Comparison of ENCODE assay signal across 1 cellular context in the genomic region with DNA sequence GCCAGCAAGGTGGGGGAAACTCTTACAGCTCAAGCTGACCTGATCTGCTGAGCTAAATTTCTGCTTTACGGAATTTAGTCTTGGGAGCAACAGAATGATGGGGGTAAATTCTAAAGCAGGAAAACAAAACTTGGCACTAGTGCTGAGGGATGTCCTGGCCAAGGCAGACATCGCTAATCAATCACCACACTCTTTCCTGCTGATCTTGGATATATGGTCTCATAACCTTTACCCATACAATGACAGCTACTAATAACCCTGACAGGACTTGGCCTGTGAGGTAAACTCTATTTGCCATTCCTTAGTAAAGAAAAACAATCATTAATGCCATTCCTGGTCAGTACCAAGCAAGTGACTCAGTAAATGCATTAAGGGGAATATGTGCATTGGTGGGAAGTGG.
TF ChIP-seq lines count a peak whose summit lies in the region.

No MANE protein-coding gene starts in this region.

TF ChIP-seq in K562, 482 proteins besides CTCF, POLR2A, EP300 and RAD21:
- TF ChIP-seq, protein P1, sequence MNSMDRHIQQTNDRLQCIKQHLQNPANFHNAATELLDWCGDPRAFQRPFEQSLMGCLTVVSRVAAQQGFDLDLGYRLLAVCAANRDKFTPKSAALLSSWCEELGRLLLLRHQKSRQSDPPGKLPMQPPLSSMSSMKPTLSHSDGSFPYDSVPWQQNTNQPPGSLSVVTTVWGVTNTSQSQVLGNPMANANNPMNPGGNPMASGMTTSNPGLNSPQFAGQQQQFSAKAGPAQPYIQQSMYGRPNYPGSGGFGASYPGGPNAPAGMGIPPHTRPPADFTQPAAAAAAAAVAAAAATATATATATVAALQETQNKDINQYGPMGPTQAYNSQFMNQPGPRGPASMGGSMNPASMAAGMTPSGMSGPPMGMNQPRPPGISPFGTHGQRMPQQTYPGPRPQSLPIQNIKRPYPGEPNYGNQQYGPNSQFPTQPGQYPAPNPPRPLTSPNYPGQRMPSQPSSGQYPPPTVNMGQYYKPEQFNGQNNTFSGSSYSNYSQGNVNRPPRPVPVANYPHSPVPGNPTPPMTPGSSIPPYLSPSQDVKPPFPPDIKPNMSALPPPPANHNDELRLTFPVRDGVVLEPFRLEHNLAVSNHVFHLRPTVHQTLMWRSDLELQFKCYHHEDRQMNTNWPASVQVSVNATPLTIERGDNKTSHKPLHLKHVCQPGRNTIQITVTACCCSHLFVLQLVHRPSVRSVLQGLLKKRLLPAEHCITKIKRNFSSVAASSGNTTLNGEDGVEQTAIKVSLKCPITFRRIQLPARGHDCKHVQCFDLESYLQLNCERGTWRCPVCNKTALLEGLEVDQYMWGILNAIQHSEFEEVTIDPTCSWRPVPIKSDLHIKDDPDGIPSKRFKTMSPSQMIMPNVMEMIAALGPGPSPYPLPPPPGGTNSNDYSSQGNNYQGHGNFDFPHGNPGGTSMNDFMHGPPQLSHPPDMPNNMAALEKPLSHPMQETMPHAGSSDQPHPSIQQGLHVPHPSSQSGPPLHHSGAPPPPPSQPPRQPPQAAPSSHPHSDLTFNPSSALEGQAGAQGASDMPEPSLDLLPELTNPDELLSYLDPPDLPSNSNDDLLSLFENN (IDR thresholded peaks at IDR 0.05; ENCODE audit: low read depth in 2 of 2, low read length in 2 of 2) = 0 out of 4 replicates have a peak, but pooled peaks of 1 of the 2 experiments have one; percentile 15
- TF ChIP-seq MLLT1 (IDR thresholded peaks at IDR 0.05) = peak in 1 of 2 experiments; percentile 87; a peak in 2 of 4 replicates
- no peak for TF ChIP-seq ZNF253 (CRISPR knock-in tag; conservative IDR thresholded peaks at IDR 0.05)
- peak; percentile 96 for TF ChIP-seq ZNF23 (CRISPR knock-in tag; IDR thresholded peaks at IDR 0.05)
- TF ChIP-seq TCF7L2 (IDR thresholded peaks at IDR 0.05; ENCODE audit: low read depth, low read length) = no peak
- TF ChIP-seq HNRNPLL (IDR thresholded peaks at IDR 0.05; ENCODE audit: low read depth, low read length, poor library complexity, severe bottlenecking) = no peak
- no peak for TF ChIP-seq ZC3H11A (IDR thresholded peaks at IDR 0.05; ENCODE audit: low read depth, low read length)
- peak; percentile 97 for TF ChIP-seq ZBTB17 (CRISPR knock-in tag; IDR thresholded peaks at IDR 0.05)
